In genomic region chr10:71587941-71588573, GRCh38 we compare ENCODE assay signal across 1 cellular context.
TF ChIP-seq lines count a peak whose summit lies in the region.

No MANE protein-coding gene starts in this region.

TF ChIP-seq in HEK293, 187 proteins besides CTCF, POLR2A, EP300 and RAD21 (continued from another document):
- TF ChIP-seq ZNF704 (tag by site-specific recombination; IDR thresholded peaks at IDR 0.05) = no peak
- TF ChIP-seq SP7 (tag by site-specific recombination; IDR thresholded peaks at IDR 0.05) = 0 out of 2 replicates have a peak, but pooled peaks have one; percentile 19
- TF ChIP-seq ZBTB44 (tag by site-specific recombination; IDR thresholded peaks at IDR 0.05) = no peak
- peak; percentile 85 for TF ChIP-seq ZFHX2 (tag by site-specific recombination; conservative IDR thresholded peaks at IDR 0.05)
- no peak for TF ChIP-seq YY1 (tag by site-specific recombination; IDR thresholded peaks at IDR 0.05)
- TF ChIP-seq ZBTB17 (tag by site-specific recombination; IDR thresholded peaks at IDR 0.05) = no peak
- no peak for TF ChIP-seq ZNF221 (tag by site-specific recombination; IDR thresholded peaks at IDR 0.05; ENCODE audit: borderline replicate concordance)
- no peak for TF ChIP-seq ZNF37A (tag by site-specific recombination; IDR thresholded peaks at IDR 0.05)
- TF ChIP-seq ZNF510 (tag by site-specific recombination; IDR thresholded peaks at IDR 0.05; ENCODE audit: insufficient replicate concordance) = no peak
- TF ChIP-seq ZNF473 (tag by site-specific recombination; IDR thresholded peaks at IDR 0.05) = no peak
- peak; percentile 99 for TF ChIP-seq ZIC2 (tag by site-specific recombination; IDR thresholded peaks at IDR 0.05)
- peak; percentile 90 for TF ChIP-seq GLIS1 (tag by site-specific recombination; IDR thresholded peaks at IDR 0.05)
- TF ChIP-seq ZNF449 (tag by site-specific recombination; IDR thresholded peaks at IDR 0.05) = no peak
- TF ChIP-seq SALL2 (tag by site-specific recombination; IDR thresholded peaks at IDR 0.05; ENCODE audit: borderline replicate concordance) = no peak
- no peak for TF ChIP-seq ZSCAN18 (tag by site-specific recombination; IDR thresholded peaks at IDR 0.05)
- TF ChIP-seq ZSCAN30 (tag by site-specific recombination; IDR thresholded peaks at IDR 0.05) = no peak
- no peak for TF ChIP-seq ZNF350 (tag by site-specific recombination; IDR thresholded peaks at IDR 0.05)
- no peak for TF ChIP-seq ZNF791 (tag by site-specific recombination; IDR thresholded peaks at IDR 0.05)
- TF ChIP-seq SP3 (tag by site-specific recombination; IDR thresholded peaks at IDR 0.05) = no peak
- TF ChIP-seq PRDM4 (tag by site-specific recombination; IDR thresholded peaks at IDR 0.05) = no peak
- no peak for TF ChIP-seq HIC1 (tag by site-specific recombination; IDR thresholded peaks at IDR 0.05)
- no peak for TF ChIP-seq ZNF596 (tag by site-specific recombination; IDR thresholded peaks at IDR 0.05)
- no peak for TF ChIP-seq MYNN (tag by site-specific recombination; IDR thresholded peaks at IDR 0.05; ENCODE audit: borderline replicate concordance)
- TF ChIP-seq ZBTB8A (tag by site-specific recombination; IDR thresholded peaks at IDR 0.05) = no peak
- no peak for TF ChIP-seq ZBTB49 (tag by site-specific recombination; IDR thresholded peaks at IDR 0.05; ENCODE audit: low read depth)
- TF ChIP-seq ZNF16 (tag by site-specific recombination; IDR thresholded peaks at IDR 0.05; ENCODE audit: low read depth) = no peak
- no peak for TF ChIP-seq ZNF146 (tag by site-specific recombination; IDR thresholded peaks at IDR 0.05)
